ENCODE assay signal across 8 cellular contexts in the genomic region with DNA sequence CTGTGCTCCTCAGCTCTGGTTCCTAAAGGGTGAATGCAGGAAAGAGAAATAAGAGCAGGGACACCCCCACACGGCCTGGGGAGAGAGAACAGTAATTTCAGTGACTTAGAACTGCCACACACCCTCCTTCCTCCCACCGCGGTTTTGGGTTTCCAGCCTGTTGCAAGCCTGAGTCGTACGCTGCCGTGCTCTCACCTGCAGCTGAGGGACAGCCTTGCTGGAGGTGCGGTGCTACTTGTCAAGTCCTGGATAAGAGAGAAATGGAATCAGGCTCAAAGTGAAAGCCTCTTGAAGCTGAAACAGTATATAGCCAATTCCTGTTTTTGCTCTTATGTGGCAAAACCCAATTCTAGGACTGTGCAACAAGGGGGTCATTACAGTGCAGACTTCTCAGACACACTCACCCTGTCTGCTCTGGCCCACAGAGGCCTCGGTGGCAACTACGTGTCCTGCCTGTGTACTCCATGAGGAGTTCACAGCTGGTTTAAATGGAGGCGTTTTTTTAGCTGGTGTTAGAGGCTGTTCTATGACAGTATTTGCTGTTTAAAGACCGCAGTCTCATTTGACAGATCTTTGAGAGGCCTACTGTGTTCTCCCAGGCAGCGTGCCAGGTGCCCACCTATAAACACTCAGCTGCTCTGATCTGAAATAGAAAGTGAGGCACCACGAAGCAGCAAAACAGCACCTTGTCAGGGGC. TPM values are rescaled to one million over a fixed set of nuclear protein-coding genes. Genes with fewer than 3 reads are reported as not detected.
DNase-seq lines count a peak whose midpoint lies in the region; ATAC-seq and TF ChIP-seq lines count a peak whose summit lies in the region.

No MANE protein-coding gene starts in this region.

- 32 to 67% methylated on average over 13 of the region's 13 CpGs for WGBS in sigmoid colon, 2 donors

- no peaks in the 10 kb centered on the region for H3K9me3 Mint-ChIP-seq in chondrocyte (ENCODE audit: low read depth)

- peak; percentile 76 for ATAC-seq in GM19463 (IDR thresholded peaks at IDR 0.05; ENCODE audit: unreplicated experiment)
- peak; percentile 74 for ATAC-seq in HG03521 (IDR thresholded peaks at IDR 0.05; ENCODE audit: unreplicated experiment)

- H3K4me3 ChIP-seq in endocrine pancreas (ENCODE audit: control insufficient read depth, insufficient read depth, low read length): peak overlapping the region; percentile 57
- H3K4me3 ChIP-seq in sigmoid colon: peak overlapping the region in 1 of 4 donors; percentile 15

- H3K4me1 Mint-ChIP-seq in chondrocyte (ENCODE audit: low read depth): peaks cover 32% of the 10 kb centered on the region

- peak overlapping the region; percentile 62 to 81 (median 77) for H3K27ac ChIP-seq in sigmoid colon

- H3K9ac ChIP-seq in endocrine pancreas (ENCODE audit: control insufficient read depth, insufficient read depth, low read length): peak overlapping the region; percentile 36

- DNase-seq in activated CD4-positive, alpha-beta T cell treated with anti-CD3 and anti-CD28 coated beads, Interleukin-2, amount 50 U/mL, for 48 hours: peak; percentile 84 to 89
- DNase-seq in sigmoid colon: no peak
- DNase-seq in NCI-H510A (lab: John Stamatoyannopoulos, UW): no peak
- DNase-seq in mesenteric fat pad (ENCODE audit: low spot score): no peak
- no peak for DNase-seq in chondrocyte (ENCODE audit: low spot score)

- TF ChIP-seq POLR2A in sigmoid colon (IDR thresholded peaks at IDR 0.05): no peak

- H3K36me3 ChIP-seq in endocrine pancreas (ENCODE audit: control insufficient read depth, insufficient read depth, low read length) (no peaks in the 10 kb centered on the region), sigmoid colon (peaks cover 0 to 5% (median 0%) of the 10 kb centered on the region in 4 donors)

- intact Hi-C loops in sigmoid colon (cut with DNase I): loop anchor here (5.0 kb wide), 1 partner anchor 43 kb away; a partner anchor contains a TSS

- H3K4me3 Mint-ChIP-seq in chondrocyte (ENCODE audit: unreplicated experiment): no peak overlapping the region

- H3K36me3 Mint-ChIP-seq in chondrocyte (ENCODE audit: low read depth): peaks cover 16% of the 10 kb centered on the region

- TF ChIP-seq EP300 in sigmoid colon (IDR thresholded peaks at IDR 0.05): no peak

- H3K4me1 ChIP-seq in endocrine pancreas (ENCODE audit: control insufficient read depth, insufficient read depth, low read length): peaks cover 14% of the 10 kb centered on the region
- peaks cover 0 to 54% (median 31%) of the 10 kb centered on the region in 4 donors for H3K4me1 ChIP-seq in sigmoid colon

- H3K27ac Mint-ChIP-seq in chondrocyte (ENCODE audit: unreplicated experiment): no peak overlapping the region

- TF ChIP-seq CTCF in sigmoid colon (IDR thresholded peaks at IDR 0.05): no peak
- TF ChIP-seq CTCF in chondrocyte (IDR thresholded peaks at IDR 0.05): no peak

- no peaks in the 10 kb centered on the region for H3K27me3 ChIP-seq in endocrine pancreas (ENCODE audit: control insufficient read depth, insufficient read depth, low read length)
- no peaks in the 10 kb centered on the region for H3K27me3 ChIP-seq in sigmoid colon

- H3K9me3 ChIP-seq in endocrine pancreas (ENCODE audit: control insufficient read depth, low read length) (no peaks in the 10 kb centered on the region), sigmoid colon (no peaks in the 10 kb centered on the region)

- H3K27me3 Mint-ChIP-seq in chondrocyte (ENCODE audit: low read depth): no peaks in the 10 kb centered on the region

RNA-seq across cellular contexts. Expression of a gene that starts 42.9 kb away (rescaled TPM):
- total RNA-seq in sigmoid colon (10 to 100 TPM; 25.3 to 47.1 (median 37.6) TPM), mesenteric fat pad (82.0 TPM), chondrocyte (44.3 to 64.2 TPM (median 58.1 TPM) in 3 replicates)
- polyA plus RNA-seq in sigmoid colon: 10 to 100 TPM in 2 of 3 donors, 1 to 10 TPM in 1; 7.6 to 30.3 (median 13.2) TPM

RNA-seq across cellular contexts. Expression of a gene that starts 57.7 kb away (rescaled TPM):
- total RNA-seq in sigmoid colon (not detected), mesenteric fat pad (not detected), chondrocyte (not detected in 3 replicates)
- polyA plus RNA-seq in sigmoid colon: 1 to 10 TPM in 2 of 3 donors, under 1 TPM in 1; 0.69 to 3.0 (median 2.5) TPM

Comparison
In these comparisons a context has a peak if more than half of its experiments do, and no peak if none do; other contexts are left out.
1. DNase-seq: peak in activated CD4-positive, alpha-beta T cell treated with anti-CD3 and anti-CD28 coated beads, Interleukin-2, amount 50 U/mL, for 48 hours (2 of 2); none in sigmoid colon (single experiment), NCI-H510A (single experiment), mesenteric fat pad (single experiment) and chondrocyte (single experiment).